Comparison of ENCODE assay signal across 8 cellular contexts in the genomic region with DNA sequence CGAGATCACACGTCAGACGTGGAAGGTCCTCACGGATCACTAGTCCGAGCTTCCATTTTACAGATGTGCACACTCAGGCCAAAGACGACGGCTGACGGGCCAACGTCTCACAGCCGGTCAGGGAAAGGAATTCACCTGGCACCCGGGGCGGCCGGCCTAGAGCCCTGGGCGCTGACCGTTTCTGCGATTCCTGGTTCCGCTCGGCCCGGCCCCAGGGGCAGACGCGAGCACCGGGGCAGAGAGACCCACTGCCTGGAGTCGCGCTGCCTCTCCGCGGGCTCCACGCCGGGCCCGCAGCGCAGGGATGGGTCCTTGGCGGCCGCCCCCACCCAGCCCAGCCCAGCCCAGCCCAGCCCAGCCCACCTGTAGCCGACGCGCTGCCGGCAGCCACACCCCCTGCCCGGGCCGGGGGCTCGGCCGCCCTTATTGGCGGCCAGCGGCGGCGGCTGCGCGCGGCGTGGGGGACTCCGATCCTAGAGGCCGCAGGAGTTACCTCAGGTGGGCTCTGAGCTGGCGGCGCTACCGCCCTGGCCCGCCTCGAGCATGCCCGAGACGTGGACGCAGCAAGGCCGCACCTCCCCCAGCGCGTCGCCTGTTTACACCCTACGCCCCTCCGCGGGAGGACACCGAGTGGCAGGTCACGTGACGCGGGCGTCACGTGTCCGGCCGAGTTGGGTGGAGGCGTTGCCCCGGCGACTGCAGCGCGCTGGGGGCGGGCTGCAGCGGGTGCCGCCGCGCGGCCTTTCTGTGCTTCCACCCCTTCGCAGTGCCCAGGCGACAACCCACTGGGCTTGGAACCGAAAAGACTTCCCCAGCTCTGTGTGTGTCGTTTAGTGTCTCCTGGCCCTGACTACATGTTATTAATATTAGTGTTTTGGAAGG.
A peak's percentile ranks its signal among the peaks of the same experiment; 100 is the strongest.
DNase-seq lines count a peak whose midpoint lies in the region; ATAC-seq and TF ChIP-seq lines count a peak whose summit lies in the region.

No MANE protein-coding gene starts in this region.

- H3K4me2 ChIP-seq in hepatocyte = peak overlapping the region; percentile 79

- H3K4me3 ChIP-seq in ascending aorta = peak overlapping the region; percentile 82 to 92
- peak overlapping the region; percentile 63 for H3K4me3 ChIP-seq in hepatocyte

- no peaks in the 10 kb centered on the region for H4K20me1 ChIP-seq in hepatocyte (ENCODE audit: insufficient read depth, poor library complexity, severe bottlenecking)

- WGBS in hepatocyte (ENCODE audit: low lambda C conversion rate, missing lambda C conversion rate) = 1% methylated on average over 84 of the region's 88 CpGs

- peak overlapping the region; percentile 36 to 71 for H3K27ac ChIP-seq in ascending aorta
- H3K27ac ChIP-seq in hepatocyte = peak overlapping the region; percentile 86

- intact Hi-C loops in ascending aorta (cut with DNase I) = loop anchor here (1.0 to 10.0 kb wide), 3 partner anchors 78 to 590 kb away; partner anchors contain the start of genes ZFAND4 and ZNF22

- H3K9me3 ChIP-seq in T-helper 17 cell (ENCODE audit: control insufficient read depth, low read length, poor library complexity, severe bottlenecking) (no peaks in the 10 kb centered on the region), ascending aorta (no peaks in the 10 kb centered on the region), hepatocyte (ENCODE audit: low read depth) (no peaks in the 10 kb centered on the region)

- peak overlapping the region; percentile 89 for H3K27ac Mint-ChIP-seq in T-helper 17 cell

- peaks cover 30% of the 10 kb centered on the region for H3K4me1 Mint-ChIP-seq in T-helper 17 cell

- DNase-seq in GM13976 (ENCODE audit: low spot score) (peak; percentile 95), NCI-H1436 (lab: John Stamatoyannopoulos, UW) (peak; percentile 82), T-helper 17 cell (peak; percentile 83 to 88 (median 85)), ascending aorta (ENCODE audit: low spot score in 2 of 2) (peak; percentile 38 to 96), hepatocyte (ENCODE audit: low spot score) (peak; percentile 98), renal cortical epithelial cell (ENCODE audit: low read depth) (peak; percentile 65), OCI-M2 (lab: John Stamatoyannopoulos, UW; ENCODE audit: unreplicated experiment) (no peak)

- H3K9me2 ChIP-seq in hepatocyte (replicated peaks; ENCODE audit: insufficient read depth) = no peaks in the 10 kb centered on the region

- in situ Hi-C loops in GM13976 (cut with MboI; ENCODE audit: low sequenced_read_pairs, unreplicated experiment) = no loop called here

- peak overlapping the region; percentile 83 for H2AFZ ChIP-seq in hepatocyte

- H3K36me3 Mint-ChIP-seq in T-helper 17 cell (ENCODE audit: low read depth) = peaks cover 5% of the 10 kb centered on the region

- peaks cover 0 to 5% of the 10 kb centered on the region in 2 donors for H3K36me3 ChIP-seq in ascending aorta
- H3K36me3 ChIP-seq in hepatocyte (replicated peaks; ENCODE audit: insufficient read depth, low read depth) = no peaks in the 10 kb centered on the region

- peaks cover 0 to 16% of the 10 kb centered on the region in 2 donors for H3K4me1 ChIP-seq in ascending aorta
- peaks cover 14% of the 10 kb centered on the region for H3K4me1 ChIP-seq in hepatocyte (ENCODE audit: insufficient read depth)

- H3K79me2 ChIP-seq in hepatocyte = peaks cover 42% of the 10 kb centered on the region

- H3K27me3 ChIP-seq in ascending aorta = no peaks in the 10 kb centered on the region
- no peaks in the 10 kb centered on the region for H3K27me3 ChIP-seq in hepatocyte

- TF ChIP-seq CTCF in GM13976 (IDR thresholded peaks at IDR 0.05; ENCODE audit: borderline replicate concordance, control extremely low read depth, extremely low read depth, insufficient read depth, missing control alignments) = peak; percentile 31
- TF ChIP-seq CTCF in ascending aorta (IDR thresholded peaks at IDR 0.05) = peak in 1 of 3 experiments; percentile 19
- no peak for TF ChIP-seq CTCF in hepatocyte (IDR thresholded peaks at IDR 0.05; ENCODE audit: poor library complexity)

- H3K4me3 Mint-ChIP-seq in T-helper 17 cell = peak overlapping the region; percentile 89

- no peaks in the 10 kb centered on the region for H3K27me3 Mint-ChIP-seq in T-helper 17 cell

- ATAC-seq in HG02852 (IDR thresholded peaks at IDR 0.05; ENCODE audit: unreplicated experiment) = peak; percentile 95
- ATAC-seq in T-helper 17 cell = peak; percentile 93
